ENCODE assay signal across 23 cellular contexts in the genomic region with DNA sequence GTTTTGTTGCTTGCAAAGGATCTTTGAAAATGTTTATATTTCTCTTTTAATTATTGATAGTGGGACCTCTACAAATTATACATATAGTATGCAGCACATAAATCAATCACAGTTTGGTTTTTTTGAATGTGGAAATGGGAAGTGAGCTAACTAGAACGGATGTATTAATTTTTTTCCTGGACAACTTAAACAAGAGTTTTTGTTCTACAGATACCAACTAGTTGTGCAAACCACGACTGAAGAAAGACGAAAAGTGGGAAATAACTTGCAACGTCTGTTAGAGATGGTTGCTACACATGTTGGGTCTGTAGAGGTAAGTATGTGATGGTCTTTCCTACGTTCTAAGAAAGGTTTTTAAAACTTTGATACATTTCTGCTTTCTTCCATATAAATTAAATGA.
"Had no signal": no experiment of that assay in that cellular context is flagged by ENCODE, and none has a peak within 500 bp of the region (broad histone marks: within the 10 kb centered on the region; RNA-seq: fewer than 3 reads in every experiment).

No MANE protein-coding gene starts in this region.

- DNase-seq: cortex of kidney; dorsolateral prefrontal cortex; effector CD4-positive, alpha-beta T cell; endodermal cell; foreskin fibroblast; gastrocnemius medialis; head of caudate nucleus; natural killer cell; right lobe of liver; small intestine; stimulated activated CD4-positive, alpha-beta T cell treated with anti-CD3 and anti-CD28 coated beads, Interleukin-15, amount 100 ng/mL, for 24 hours; stimulated activated CD4-positive, alpha-beta T cell treated with anti-CD3 and anti-CD28 coated beads, Interleukin-2, amount 100 ng/mL, for 48 hours; stimulated activated naive B cell treated with anti-CD40 and anti-IgM and Interleukin-4, amounts not matched to agents 10 μg/mL and 1 μg/mL and 100 μg/mL, for 72 hours; upper lobe of left lung; uterus had no signal

- H3K4me3 ChIP-seq: dorsolateral prefrontal cortex, gastrocnemius medialis, lung, right lobe of liver, thoracic aorta, tibial nerve, upper lobe of left lung, uterus had no signal

- H3K4me1 ChIP-seq: gastrocnemius medialis, parathyroid adenoma, uterus had no signal

- FAIRE-seq: keratinocyte, small intestine had no signal

- H3K79me2 ChIP-seq: parathyroid adenoma had no signal

- H3K27ac ChIP-seq: dorsolateral prefrontal cortex, epithelial cell of prostate, gastrocnemius medialis, parathyroid adenoma, right lobe of liver, thoracic aorta, tibial nerve, uterus had no signal

- H3K36me3 ChIP-seq: gastrocnemius medialis, right lobe of liver, thoracic aorta, upper lobe of left lung, uterus had no signal

- H3K9me3 ChIP-seq: gastrocnemius medialis, right lobe of liver, thoracic aorta, tibial nerve, upper lobe of left lung, uterus had no signal

- H2AFZ ChIP-seq: parathyroid adenoma had no signal

- H3K9ac ChIP-seq: parathyroid adenoma had no signal

- H3K27me3 ChIP-seq: dorsolateral prefrontal cortex, gastrocnemius medialis, right lobe of liver, tibial nerve, upper lobe of left lung, uterus had no signal

- ATAC-seq: esophagus mucosa; gastrocnemius medialis; left lobe of liver; natural killer cell; right lobe of liver; stimulated activated naive B cell treated with anti-CD40 and anti-IgM and Interleukin-4, amounts not matched to agents 10 μg/mL and 1 μg/mL and 100 μg/mL, for 72 hours had no signal
